In the genomic region with DNA sequence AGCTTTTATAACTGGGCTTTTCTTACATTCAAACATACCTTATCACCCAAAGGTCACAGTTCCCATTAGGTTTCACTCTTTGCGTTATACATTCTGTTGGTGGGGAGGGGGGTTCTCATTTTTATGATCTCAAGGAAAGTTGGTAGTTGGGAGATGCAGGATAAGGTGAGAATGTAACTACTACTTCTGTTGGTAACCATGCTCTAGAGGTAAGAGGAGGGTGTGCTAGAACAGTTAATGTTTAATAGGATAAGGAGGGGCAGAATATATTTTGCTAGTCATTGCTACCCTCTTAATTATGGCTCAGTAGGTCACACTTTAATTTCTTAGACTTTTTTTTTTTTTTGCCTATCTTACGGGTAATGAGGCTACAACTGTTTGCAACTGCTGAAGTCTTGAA, we compare ENCODE assay signal across 17 cellular contexts. TPM values are rescaled to one million over a fixed set of nuclear protein-coding genes. Genes with fewer than 3 reads are reported as not detected.
DNase-seq lines count a peak whose midpoint lies in the region; ATAC-seq, FAIRE-seq and TF ChIP-seq lines count a peak whose summit lies in the region.
"Had no signal": no experiment of that assay in that cellular context is flagged by ENCODE, and none has a peak within 500 bp of the region (broad histone marks: within the 10 kb centered on the region; RNA-seq: fewer than 3 reads in every experiment).

No MANE protein-coding gene starts in this region.

- H3K4me3 Mint-ChIP-seq in activated naive CD8-positive, alpha-beta T cell treated with anti-CD3 and anti-CD28 coated beads, Interleukin-2, amount 50 U/mL, for 24 hours: no peak overlapping the region
- H3K4me3 Mint-ChIP-seq in memory B cell: no peak overlapping the region

- TF ChIP-seq RAD21 in HepG2 (CRISPR knock-in tag; IDR thresholded peaks at IDR 0.05): no peak

- peak overlapping the region; percentile 40; the same call in 1 of the 2 replicates for H3K4me2 ChIP-seq in HepG2 (ENCODE audit: low read depth, low read length)

- H3K27me3 Mint-ChIP-seq in activated naive CD8-positive, alpha-beta T cell treated with anti-CD3 and anti-CD28 coated beads, Interleukin-2, amount 50 U/mL, for 24 hours: no peaks in the 10 kb centered on the region
- no peaks in the 10 kb centered on the region for H3K27me3 Mint-ChIP-seq in memory B cell

- TF ChIP-seq CTCF in HepG2 (CRISPR knock-in tag; IDR thresholded peaks at IDR 0.05) (no peak), right lobe of liver (IDR thresholded peaks at IDR 0.05) (no peak), upper lobe of right lung (IDR thresholded peaks at IDR 0.05) (no peak)

- H3K4me3 ChIP-seq in HepG2 (replicated peaks in 1 of 3; ENCODE audit: insufficient read depth in 1 of 3, low read depth in 2 of 3, low read length in 3 of 3) (no peak overlapping the region), right lobe of liver (no peak overlapping the region), upper lobe of right lung (no peak overlapping the region)
- H3K4me3 ChIP-seq: HAP-1, heart left ventricle had no signal

- intact Hi-C loops in HepG2 (cut with micrococcal nuclease; ENCODE audit: unreplicated experiment): no loop called here
- intact Hi-C loops in right lobe of liver (cut with DNase I): no loop called here
- intact Hi-C loops in upper lobe of right lung (cut with DNase I): no loop called here

- POLR2A ChIA-PET in HepG2 (lab: Yijun Ruan, JAX): interaction anchor here (3.0 kb wide), 1 partner anchor 11 kb away, joined by 21 read pairs; a partner anchor contains a TSS

- CTCF ChIA-PET in HepG2 (lab: Yijun Ruan, JAX; ENCODE audit: low intra/inter-chr PET ratio, low total read pairs): no interaction called here

- no peak for TF ChIP-seq EP300 in HepG2 (IDR thresholded peaks at IDR 0.05; ENCODE audit: low read depth in 2 of 2, low read length in 2 of 2)
- TF ChIP-seq EP300 in HepG2 (CRISPR knock-in tag; IDR thresholded peaks at IDR 0.05; ENCODE audit: borderline replicate concordance): no peak

- H3K9me3 Mint-ChIP-seq in activated naive CD8-positive, alpha-beta T cell treated with anti-CD3 and anti-CD28 coated beads, Interleukin-2, amount 50 U/mL, for 24 hours: no peaks in the 10 kb centered on the region
- H3K9me3 Mint-ChIP-seq in memory B cell: no peaks in the 10 kb centered on the region

- in situ Hi-C loops in HepG2 (cut with HindIII; ENCODE audit: extremely low pct_ligation_motif_present, low pct_unique_long_range_greater_than_20kb): no loop called here

- H4K20me1 ChIP-seq in HepG2 (ENCODE audit: insufficient read depth, low read length): peaks cover 74% of the 10 kb centered on the region

- H2AFZ ChIP-seq in HepG2 (ENCODE audit: low read length): no peak overlapping the region

- H3K36me3 ChIP-seq in HepG2 (replicated peaks in 1 of 2; ENCODE audit: control insufficient read depth in 1 of 2, insufficient read depth in 2 of 2, low read length in 2 of 2): peaks cover 12 to 54% of the 10 kb centered on the region in 2 experiments
- peaks cover 0 to 16% (median 12%) of the 10 kb centered on the region in 4 donors for H3K36me3 ChIP-seq in right lobe of liver
- peaks cover 35% of the 10 kb centered on the region for H3K36me3 ChIP-seq in upper lobe of right lung

- peak overlapping the region; percentile 38 for H3K27ac ChIP-seq in HepG2 (ENCODE audit: extremely low read length, insufficient read depth, low read length)
- H3K27ac ChIP-seq in right lobe of liver: no peak overlapping the region
- H3K27ac ChIP-seq in upper lobe of right lung: no peak overlapping the region
- H3K27ac ChIP-seq: heart left ventricle had no signal

- H3K9me3 ChIP-seq in HepG2 (ENCODE audit: low read length) (no peaks in the 10 kb centered on the region), right lobe of liver (no peaks in the 10 kb centered on the region), upper lobe of right lung (no peaks in the 10 kb centered on the region)
- H3K9me3 ChIP-seq: HAP-1, heart left ventricle had no signal

- TF ChIP-seq POLR2A in HepG2 (IDR thresholded peaks at IDR 0.05; ENCODE audit: insufficient read depth in 1 of 2, low read depth in 2 of 2, low read length in 2 of 2): 0 out of 4 replicates have a peak, but pooled peaks of 1 of the 2 experiments have one; percentile 8
- TF ChIP-seq POLR2A in right lobe of liver (IDR thresholded peaks at IDR 0.05): no peak

- BruUV-seq in HepG2 (replicated peaks; lab: Mats Ljungman, UMichigan): no TSS peak

- WGBS in HepG2 (ENCODE audit: low lambda C conversion rate): 84% methylated on average over 2 of the region's 2 CpGs
- WGBS in right lobe of liver (ENCODE audit: insufficient coverage, low coverage, low lambda C conversion rate, missing lambda C conversion rate): 71% methylated on average over 2 of the region's 2 CpGs

- FAIRE-seq in HepG2 (lab: Jason Lieb, UNC): no peak
- FAIRE-seq: TTC549 had no signal

- no peaks in the 10 kb centered on the region for H3K27me3 ChIP-seq in HepG2 (ENCODE audit: control insufficient read depth in 1 of 2, insufficient read depth in 2 of 2, low read length in 2 of 2)
- H3K27me3 ChIP-seq in right lobe of liver: no peaks in the 10 kb centered on the region
- no peaks in the 10 kb centered on the region for H3K27me3 ChIP-seq in upper lobe of right lung
- H3K27me3 ChIP-seq: heart left ventricle had no signal

- no peak overlapping the region for H3K9ac ChIP-seq in HepG2 (ENCODE audit: insufficient read depth, low read depth, low read length)

- H3K27ac Mint-ChIP-seq in activated naive CD8-positive, alpha-beta T cell treated with anti-CD3 and anti-CD28 coated beads, Interleukin-2, amount 50 U/mL, for 24 hours: peak overlapping the region; percentile 82
- H3K27ac Mint-ChIP-seq in memory B cell: peak overlapping the region; percentile 83

- H3K4me1 Mint-ChIP-seq in activated naive CD8-positive, alpha-beta T cell treated with anti-CD3 and anti-CD28 coated beads, Interleukin-2, amount 50 U/mL, for 24 hours: peaks cover 73% of the 10 kb centered on the region
- H3K4me1 Mint-ChIP-seq in memory B cell: peaks cover 32% of the 10 kb centered on the region

- DNase-seq in HepG2 (ENCODE audit: low spot score): no peak
- no peak for DNase-seq in right lobe of liver
- DNase-seq in activated naive CD8-positive, alpha-beta T cell treated with anti-CD3 and anti-CD28 coated beads, Interleukin-2, amount 50 U/mL, for 24 hours: no peak
- no peak for DNase-seq in memory B cell (ENCODE audit: low spot score in 2 of 2)
- DNase-seq in upper lobe of right lung: no peak
- no peak for DNase-seq in dermis blood vessel endothelial cell
- no peak for DNase-seq in NCI-H1105 treated with DMSO at 0.1 percent for 48 hours (lab: John Stamatoyannopoulos, UW)
- DNase-seq: heart left ventricle; NCI-H187; NCI-H69; posterior cingulate gyrus; SIG-M5; stimulated activated CD4-positive, alpha-beta T cell treated with anti-CD3 and anti-CD28 coated beads, Interleukin-1b, Interleukin-23, amount 100 ng/mL, for 48 hours had no signal

- peak; percentile 11; the same call in 2 of the 3 replicates for ATAC-seq in HepG2
- no peak for ATAC-seq in right lobe of liver
- no peak for ATAC-seq in activated naive CD8-positive, alpha-beta T cell treated with anti-CD3 and anti-CD28 coated beads, Interleukin-2, amount 50 U/mL, for 24 hours
- no peak for ATAC-seq in memory B cell (ENCODE audit: low read depth)
- ATAC-seq in upper lobe of right lung: peak; percentile 59
- ATAC-seq in GM18909 (IDR thresholded peaks at IDR 0.05; ENCODE audit: poor library complexity, unreplicated experiment): no peak
- ATAC-seq: heart left ventricle had no signal

- peaks cover 57% of the 10 kb centered on the region for H3K4me1 ChIP-seq in HepG2 (ENCODE audit: insufficient read depth, low read length)
- peaks cover 0 to 39% (median 9%) of the 10 kb centered on the region in 4 donors for H3K4me1 ChIP-seq in right lobe of liver
- peaks cover 44% of the 10 kb centered on the region for H3K4me1 ChIP-seq in upper lobe of right lung

- peaks cover 93% of the 10 kb centered on the region for H3K79me2 ChIP-seq in HepG2 (ENCODE audit: insufficient read depth, low read length)

- peaks cover 89% of the 10 kb centered on the region for H3K36me3 Mint-ChIP-seq in activated naive CD8-positive, alpha-beta T cell treated with anti-CD3 and anti-CD28 coated beads, Interleukin-2, amount 50 U/mL, for 24 hours (ENCODE audit: low read depth)
- H3K36me3 Mint-ChIP-seq in memory B cell: peaks cover 19% of the 10 kb centered on the region

RNA-seq across cellular contexts. Expression of a gene that starts 10.7 kb away (rescaled TPM):
- total RNA-seq in HepG2 (2016; rRNA removed; fragmentation: Illumina TruSeq; extraction: Trizol) (500 and 628 TPM in 2 replicates), right lobe of liver (100 to 1,000 TPM; 144 to 325 (median 207) TPM), upper lobe of right lung (478 TPM), dermis blood vessel endothelial cell (555 and 1,168 TPM in 2 replicates)
- total RNA-seq in HepG2 (2016; cell fraction: cytosol; rRNA removed; fragmentation: Illumina TruSeq; extraction: Trizol; ENCODE audit: low read depth): 2,635 and 2,855 TPM in 2 replicates
- 446 and 624 TPM in 2 replicates for total RNA-seq in HepG2 (2016; cell fraction: insoluble cytoplasmic fraction; rRNA removed; fragmentation: Illumina TruSeq; extraction: Trizol)
- total RNA-seq in HepG2 (2016; cell fraction: membrane; rRNA removed; fragmentation: Illumina TruSeq; extraction: Trizol): 2,272 and 2,458 TPM in 2 replicates
- 173 and 199 TPM in 2 replicates for total RNA-seq in HepG2 (2016; cell fraction: nucleus; rRNA removed; fragmentation: Illumina TruSeq; extraction: Trizol)
- 228 and 339 TPM in 2 replicates for polyA plus RNA-seq in HepG2 (2011; rRNA removed)
- polyA plus RNA-seq in HepG2 (2011; cell fraction: cytosol; rRNA removed): 382 and 398 TPM in 2 replicates
- 111 and 112 TPM in 2 replicates for polyA plus RNA-seq in HepG2 (2011; cell fraction: nucleus; rRNA removed)
- 423 and 572 TPM in 2 replicates for polyA plus RNA-seq in HepG2 (2012)
- polyA plus RNA-seq in HepG2 (2016; cell fraction: cytosol; fragmentation: Illumina TruSeq; extraction: Trizol; ENCODE audit: low read depth): 6,320 and 6,728 TPM in 2 replicates
- 864 and 1,004 TPM in 2 replicates for polyA plus RNA-seq in HepG2 (2016; cell fraction: insoluble cytoplasmic fraction; fragmentation: Illumina TruSeq; extraction: Trizol; ENCODE audit: low read depth)
- polyA plus RNA-seq in HepG2 (2016; cell fraction: membrane; fragmentation: Illumina TruSeq; extraction: Trizol; ENCODE audit: low read depth): 4,286 and 4,875 TPM in 2 replicates
- 505 and 511 TPM in 2 replicates for polyA plus RNA-seq in HepG2 (2016; cell fraction: nucleus; fragmentation: Illumina TruSeq; extraction: Trizol; ENCODE audit: insufficient read depth, low read depth)
- polyA minus RNA-seq in HepG2 (2011; rRNA and poly(A)+ RNA removed; ENCODE audit: low replicate concordance): 85.6 and 223 TPM in 2 replicates
- 140 and 193 TPM in 2 replicates for polyA minus RNA-seq in HepG2 (2011; cell fraction: cytosol; rRNA and poly(A)+ RNA removed)
- 69.1 and 71.2 TPM in 2 replicates for polyA minus RNA-seq in HepG2 (2011; cell fraction: nucleus; rRNA and poly(A)+ RNA removed)

RNA-seq across cellular contexts. Expression of a gene that starts 34.7 kb away (rescaled TPM):
- total RNA-seq in HepG2 (2016; rRNA removed; fragmentation: Illumina TruSeq; extraction: Trizol): 72.6 and 93.3 TPM in 2 replicates
- 20.2 and 21.3 TPM in 2 replicates for total RNA-seq in HepG2 (2016; cell fraction: cytosol; rRNA removed; fragmentation: Illumina TruSeq; extraction: Trizol; ENCODE audit: low read depth)
- 76.3 and 109 TPM in 2 replicates for total RNA-seq in HepG2 (2016; cell fraction: insoluble cytoplasmic fraction; rRNA removed; fragmentation: Illumina TruSeq; extraction: Trizol)
- 24.6 and 26.1 TPM in 2 replicates for total RNA-seq in HepG2 (2016; cell fraction: membrane; rRNA removed; fragmentation: Illumina TruSeq; extraction: Trizol)
- 37.4 and 40.5 TPM in 2 replicates for total RNA-seq in HepG2 (2016; cell fraction: nucleus; rRNA removed; fragmentation: Illumina TruSeq; extraction: Trizol)
- polyA plus RNA-seq in HepG2 (2011; rRNA removed): 18.7 and 29.9 TPM in 2 replicates
- 22.9 and 28.2 TPM in 2 replicates for polyA plus RNA-seq in HepG2 (2011; cell fraction: cytosol; rRNA removed)
- 14.9 TPM in 2 replicates for polyA plus RNA-seq in HepG2 (2011; cell fraction: nucleus; rRNA removed)
- 11.7 and 27.7 TPM in 2 replicates for polyA plus RNA-seq in HepG2 (2012)
- polyA plus RNA-seq in HepG2 (2016; cell fraction: cytosol; fragmentation: Illumina TruSeq; extraction: Trizol; ENCODE audit: low read depth): 19.5 and 21.5 TPM in 2 replicates
- 116 and 122 TPM in 2 replicates for polyA plus RNA-seq in HepG2 (2016; cell fraction: insoluble cytoplasmic fraction; fragmentation: Illumina TruSeq; extraction: Trizol; ENCODE audit: low read depth)
- polyA plus RNA-seq in HepG2 (2016; cell fraction: membrane; fragmentation: Illumina TruSeq; extraction: Trizol; ENCODE audit: low read depth): 20.9 and 23.8 TPM in 2 replicates
- 53.7 and 57.5 TPM in 2 replicates for polyA plus RNA-seq in HepG2 (2016; cell fraction: nucleus; fragmentation: Illumina TruSeq; extraction: Trizol; ENCODE audit: insufficient read depth, low read depth)
- polyA minus RNA-seq in HepG2 (2011; rRNA and poly(A)+ RNA removed; ENCODE audit: low replicate concordance): 10.2 and 39.1 TPM in 2 replicates
- 5.0 and 11.2 TPM in 2 replicates for polyA minus RNA-seq in HepG2 (2011; cell fraction: cytosol; rRNA and poly(A)+ RNA removed)
- polyA minus RNA-seq in HepG2 (2011; cell fraction: nucleus; rRNA and poly(A)+ RNA removed): 20.1 and 20.9 TPM in 2 replicates
- total RNA-seq in right lobe of liver: 10 to 100 TPM in 2 of 6 experiments, 1 to 10 TPM in 4; 8.1 to 14.9 (median 9.2) TPM
- 20.0 TPM for total RNA-seq in upper lobe of right lung
- total RNA-seq in dermis blood vessel endothelial cell: 22.6 and 26.8 TPM in 2 replicates

RNA-seq across cellular contexts. Expression of a gene that starts 47.1 kb away (rescaled TPM):
- total RNA-seq in HepG2 (2016; rRNA removed; fragmentation: Illumina TruSeq; extraction: Trizol) (4.3 and 7.6 TPM in 2 replicates), right lobe of liver (1 to 10 TPM in 1 of 6 experiments, not detected in 5; 1.0 TPM), upper lobe of right lung (not detected), dermis blood vessel endothelial cell (0.05 TPM in 1 of 2 replicates, not detected in the other)
- 1.0 and 1.9 TPM in 2 replicates for total RNA-seq in HepG2 (2016; cell fraction: cytosol; rRNA removed; fragmentation: Illumina TruSeq; extraction: Trizol; ENCODE audit: low read depth)
- total RNA-seq in HepG2 (2016; cell fraction: insoluble cytoplasmic fraction; rRNA removed; fragmentation: Illumina TruSeq; extraction: Trizol): 3.7 and 6.4 TPM in 2 replicates
- total RNA-seq in HepG2 (2016; cell fraction: membrane; rRNA removed; fragmentation: Illumina TruSeq; extraction: Trizol): 4.7 and 5.3 TPM in 2 replicates
- total RNA-seq in HepG2 (2016; cell fraction: nucleus; rRNA removed; fragmentation: Illumina TruSeq; extraction: Trizol): 5.6 and 6.8 TPM in 2 replicates
- polyA plus RNA-seq in HepG2 (2011; rRNA removed): 5.0 and 5.3 TPM in 2 replicates
- polyA plus RNA-seq in HepG2 (2011; cell fraction: cytosol; rRNA removed): 3.6 and 5.9 TPM in 2 replicates
- 4.7 and 5.6 TPM in 2 replicates for polyA plus RNA-seq in HepG2 (2011; cell fraction: nucleus; rRNA removed)
- 2.5 and 3.7 TPM in 2 replicates for polyA plus RNA-seq in HepG2 (2012)
- 2.8 and 3.0 TPM in 2 replicates for polyA plus RNA-seq in HepG2 (2016; cell fraction: cytosol; fragmentation: Illumina TruSeq; extraction: Trizol; ENCODE audit: low read depth)
- polyA plus RNA-seq in HepG2 (2016; cell fraction: insoluble cytoplasmic fraction; fragmentation: Illumina TruSeq; extraction: Trizol; ENCODE audit: low read depth): 3.9 and 4.5 TPM in 2 replicates
- polyA plus RNA-seq in HepG2 (2016; cell fraction: membrane; fragmentation: Illumina TruSeq; extraction: Trizol; ENCODE audit: low read depth): 5.5 TPM in 2 replicates
- 8.6 and 9.4 TPM in 2 replicates for polyA plus RNA-seq in HepG2 (2016; cell fraction: nucleus; fragmentation: Illumina TruSeq; extraction: Trizol; ENCODE audit: insufficient read depth, low read depth)
- 10.8 TPM in 1 of 2 replicates, not detected in the other for polyA minus RNA-seq in HepG2 (2011; rRNA and poly(A)+ RNA removed; ENCODE audit: low replicate concordance)
- 2.8 and 2.9 TPM in 2 replicates for polyA minus RNA-seq in HepG2 (2011; cell fraction: cytosol; rRNA and poly(A)+ RNA removed)
- 1.2 and 2.1 TPM in 2 replicates for polyA minus RNA-seq in HepG2 (2011; cell fraction: nucleus; rRNA and poly(A)+ RNA removed)
- total RNA-seq: HT1080 had no signal

Comparison
In these comparisons a context has a peak if more than half of its experiments do, and no peak if none do; other contexts are left out.
1. ATAC-seq: peak in HepG2 (single experiment) and upper lobe of right lung (single experiment); none in right lobe of liver (0 of 4), activated naive CD8-positive, alpha-beta T cell treated with anti-CD3 and anti-CD28 coated beads, Interleukin-2, amount 50 U/mL, for 24 hours (single experiment), memory B cell (single experiment) and GM18909 (single experiment).